28 cellular contexts compared by ENCODE assay signal in genomic region chr13:39941236-39941635, GRCh38.
"Had no signal": no experiment of that assay in that cellular context is flagged by ENCODE, and none has a peak within 500 bp of the region (broad histone marks: within the 10 kb centered on the region; RNA-seq: fewer than 3 reads in every experiment).

No MANE protein-coding gene starts in this region.

- H3K27me3 ChIP-seq: adrenal gland, MG63, Peyer's patch had no signal

- H3K27ac Mint-ChIP-seq: activated B cell treated with CpG ODN at 0.5 μM for 24 hours; activated CD4-positive, alpha-beta T cell treated with anti-CD3 and anti-CD28 coated beads, Interleukin-2, amount 10 ng/mL, durations not matched to agents 24 days and 14 days; activated CD8-positive, alpha-beta memory T cell treated with anti-CD3 and anti-CD28 coated beads, Interleukin-2, amount 10 ng/mL, durations not matched to agents 7 days and 5 days; activated naive CD8-positive, alpha-beta T cell treated with anti-CD3 and anti-CD28 coated beads, Interleukin-2, amount 10 ng/mL, durations not matched to agents 7 days and 5 days; T-helper 17 cell had no signal

- H3K4me1 ChIP-seq: adrenal gland, Peyer's patch had no signal

- H3K9me3 ChIP-seq: adrenal gland, MG63, Peyer's patch had no signal

- H3K4me3 Mint-ChIP-seq: activated B cell treated with CpG ODN at 0.5 μM for 24 hours; activated CD4-positive, alpha-beta T cell treated with anti-CD3 and anti-CD28 coated beads, Interleukin-2, amount 10 ng/mL, durations not matched to agents 24 days and 14 days; activated CD8-positive, alpha-beta memory T cell treated with anti-CD3 and anti-CD28 coated beads, Interleukin-2, amount 10 ng/mL, durations not matched to agents 7 days and 5 days; activated naive CD8-positive, alpha-beta T cell treated with anti-CD3 and anti-CD28 coated beads, Interleukin-2, amount 10 ng/mL, durations not matched to agents 7 days and 5 days; activated T-cell treated with anti-CD3 and anti-CD28 coated beads, Interleukin-2, amount 50 U/mL, for 4 hours; T-helper 17 cell had no signal

- H3K36me3 Mint-ChIP-seq: activated CD8-positive, alpha-beta memory T cell treated with anti-CD3 and anti-CD28 coated beads, Interleukin-2, amount 10 ng/mL, durations not matched to agents 7 days and 5 days; activated naive CD8-positive, alpha-beta T cell treated with anti-CD3 and anti-CD28 coated beads, Interleukin-2, amount 10 ng/mL, durations not matched to agents 7 days and 5 days had no signal

- ATAC-seq: activated CD8-positive, alpha-beta memory T cell treated with anti-CD3 and anti-CD28 coated beads, Interleukin-2, amount 10 ng/mL, durations not matched to agents 7 days and 5 days; activated T-cell treated with anti-CD3 and anti-CD28 coated beads, Interleukin-2, amount 50 U/mL, for 4 hours; T-helper 17 cell had no signal

- H3K9me3 Mint-ChIP-seq: activated B cell treated with CpG ODN at 0.5 μM for 24 hours; activated naive CD8-positive, alpha-beta T cell treated with anti-CD3 and anti-CD28 coated beads, Interleukin-2, amount 10 ng/mL, durations not matched to agents 7 days and 5 days; activated T-cell treated with anti-CD3 and anti-CD28 coated beads, Interleukin-2, amount 50 U/mL, for 4 hours had no signal

- DNase-seq: activated B cell treated with CpG ODN at 0.5 μM for 24 hours; activated CD4-positive, alpha-beta T cell treated with anti-CD3 and anti-CD28 coated beads for 1 hour; activated CD4-positive, alpha-beta T cell treated with anti-CD3 and anti-CD28 coated beads, Interleukin-2, amount 10 ng/mL, durations not matched to agents 24 days and 14 days; activated CD4-positive, alpha-beta T cell treated with anti-CD3 and anti-CD28 coated beads, Interleukin-2, amount 50 U/mL, for 48 hours; activated CD8-positive, alpha-beta memory T cell treated with anti-CD3 and anti-CD28 coated beads, Interleukin-2, amount 10 ng/mL, durations not matched to agents 7 days and 5 days; activated effector memory CD4-positive, alpha-beta T cell treated with anti-CD3 and anti-CD28 coated beads, Interleukin-2, amount 50 U/mL, for 16 hours; activated naive CD4-positive, alpha-beta T cell treated with Interleukin-2 at 50 U/mL for 16 hours; activated naive CD8-positive, alpha-beta T cell treated with anti-CD3 and anti-CD28 coated beads, Interleukin-2, amount 10 ng/mL, durations not matched to agents 7 days and 5 days; activated T-cell treated with anti-CD3 and anti-CD28 coated beads, Interleukin-2, amount 50 U/mL, for 4 hours; anterior cingulate cortex; MG63; MV-4-11; NCI-H1092 treated with DMSO at 0.1 percent for 48 hours; NCI-H1417 treated with DMSO at 0.1 percent for 48 hours; NCI-H1694; NCI-H2029; NCI-H2107; NCI-H2171 treated with DMSO at 0.1 percent for 48 hours; NCI-H226; NCI-H526; NCI-H774; OCI-M1; Peyer's patch; SHP77; T-helper 17 cell; T-helper 9 cell had no signal

- H3K27ac ChIP-seq: adrenal gland, Peyer's patch, RWPE1 had no signal

- H3K4me3 ChIP-seq: adrenal gland, MG63, Peyer's patch had no signal

- H3K4me1 Mint-ChIP-seq: activated B cell treated with CpG ODN at 0.5 μM for 24 hours had no signal

- H3K36me3 ChIP-seq: adrenal gland, MG63, Peyer's patch had no signal

- H3K27me3 Mint-ChIP-seq: activated CD8-positive, alpha-beta memory T cell treated with anti-CD3 and anti-CD28 coated beads, Interleukin-2, amount 10 ng/mL, durations not matched to agents 7 days and 5 days; T-helper 17 cell had no signal
